Comparison of ENCODE assay signal across 8 cellular contexts in the genomic region with DNA sequence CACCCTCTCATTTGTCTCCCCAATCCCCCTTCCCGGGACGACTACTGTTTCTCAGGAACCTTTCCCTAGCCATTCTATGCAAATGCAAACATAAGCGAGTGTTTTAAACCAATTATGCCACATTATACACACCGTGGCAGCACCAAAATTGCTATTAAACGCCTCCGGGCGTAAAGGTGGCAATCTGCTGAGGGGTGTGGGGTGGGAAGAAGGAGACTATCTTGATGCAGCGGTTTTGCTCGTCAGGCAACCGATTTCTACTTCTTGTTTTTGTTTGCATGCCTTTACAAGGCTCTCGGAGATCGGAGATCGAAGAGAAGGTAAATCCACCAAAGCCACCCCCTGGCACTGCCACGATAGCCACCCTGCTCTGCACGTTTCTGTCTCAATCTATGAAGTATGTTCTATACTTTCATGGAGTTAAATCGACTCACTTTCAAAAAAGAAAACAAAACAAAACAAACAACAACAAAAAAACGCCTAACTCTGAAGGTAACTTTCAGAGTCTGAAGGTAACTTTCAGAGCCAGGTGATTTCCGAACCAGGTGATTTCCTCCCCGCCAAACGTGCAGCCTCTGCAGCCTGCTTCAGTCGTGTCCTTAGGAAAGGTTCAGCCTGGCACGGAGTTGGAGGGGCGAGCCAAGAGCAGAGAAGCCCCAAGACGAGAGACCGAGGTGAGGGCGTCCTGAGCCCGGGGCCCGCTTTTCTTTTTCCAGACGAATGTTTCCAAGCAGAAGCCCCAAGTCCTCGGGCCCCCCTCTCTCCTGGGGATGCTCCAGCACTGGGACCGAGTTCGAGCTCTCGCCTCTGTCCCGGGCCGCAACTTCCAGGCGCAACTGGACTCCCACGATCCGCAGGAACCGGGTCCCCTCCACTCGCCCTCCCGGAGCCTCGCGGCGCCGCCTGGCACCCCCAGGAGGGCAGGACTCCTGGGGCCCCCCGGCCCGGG. TPM values are rescaled to one million over a fixed set of nuclear protein-coding genes. Genes with fewer than 3 reads are reported as not detected.
DNase-seq lines count a peak whose midpoint lies in the region; ATAC-seq, FAIRE-seq and TF ChIP-seq lines count a peak whose summit lies in the region.

No MANE protein-coding gene starts in this region.

- H3K9ac ChIP-seq in ES-I3 (ENCODE audit: low read depth, low read length) (peak overlapping the region; percentile 89), keratinocyte (ENCODE audit: control insufficient read depth, extremely low read depth, insufficient read depth, low read length) (peak overlapping the region; percentile 79)

- no peaks in the 10 kb centered on the region for H4K20me1 ChIP-seq in keratinocyte (ENCODE audit: control insufficient read depth, extremely low read depth, insufficient read depth, low read length)

- POLR2A ChIA-PET in activated naive CD8-positive, alpha-beta T cell treated with anti-CD3 and anti-CD28 coated beads, Interleukin-2, amount 10 ng/mL, durations not matched to agents 7 days and 5 days (lab: Charles Lee) = no interaction called here

- H3K9me3 ChIP-seq in ES-I3 (ENCODE audit: control insufficient read depth, insufficient read depth, low read length) = no peaks in the 10 kb centered on the region
- no peaks in the 10 kb centered on the region for H3K9me3 ChIP-seq in keratinocyte (ENCODE audit: control insufficient read depth, low read depth, low read length)

- peaks cover 21% of the 10 kb centered on the region for H3K4me1 Mint-ChIP-seq in activated naive CD8-positive, alpha-beta T cell treated with anti-CD3 and anti-CD28 coated beads, Interleukin-2, amount 10 ng/mL, durations not matched to agents 7 days and 5 days

- no peak for FAIRE-seq in keratinocyte (lab: Jason Lieb, UNC)

- dilution Hi-C loops in keratinocyte (cut with MboI; ENCODE audit: extremely low pct_ligation_motif_present, low sequenced_read_pairs) = no loop called here

- no peak for TF ChIP-seq CTCF in keratinocyte (optimal IDR thresholded peaks at IDR 0.05 in 1 of 3, IDR thresholded peaks at IDR 0.05 in 1 of 3, conservative IDR thresholded peaks at IDR 0.05 in 1 of 3; ENCODE audit: extremely low read depth in 1 of 3, insufficient read depth in 2 of 3, low read length in 3 of 3)

- no peaks in the 10 kb centered on the region for H3K9me3 Mint-ChIP-seq in activated naive CD8-positive, alpha-beta T cell treated with anti-CD3 and anti-CD28 coated beads, Interleukin-2, amount 10 ng/mL, durations not matched to agents 7 days and 5 days

- no peaks in the 10 kb centered on the region for H3K36me3 Mint-ChIP-seq in activated naive CD8-positive, alpha-beta T cell treated with anti-CD3 and anti-CD28 coated beads, Interleukin-2, amount 10 ng/mL, durations not matched to agents 7 days and 5 days

- H3K9me1 ChIP-seq in keratinocyte (ENCODE audit: control insufficient read depth, extremely low read depth, insufficient read depth, low read length) = no peaks in the 10 kb centered on the region

- H3K4me3 ChIP-seq in keratinocyte (ENCODE audit: control insufficient read depth in 2 of 3, extremely low read depth in 1 of 3, insufficient read depth in 2 of 3, low read depth in 1 of 3, low read length in 3 of 3) = peak overlapping the region; percentile 63 to 77 (median 75)

- H3K27me3 ChIP-seq in keratinocyte (ENCODE audit: control insufficient read depth, extremely low read depth, insufficient read depth, low read length) = no peaks in the 10 kb centered on the region

- peaks cover 14% of the 10 kb centered on the region; the same call in 1 of the 2 replicates for H3K4me1 ChIP-seq in ES-I3 (ENCODE audit: insufficient read depth, low read length)
- H3K4me1 ChIP-seq in keratinocyte (ENCODE audit: control insufficient read depth, extremely low read depth, insufficient read depth, low read length) = peaks cover 19% of the 10 kb centered on the region

- peak overlapping the region; percentile 88 for H2AFZ ChIP-seq in keratinocyte (ENCODE audit: control insufficient read depth, low read length)

- DNase-seq in NCI-H2171 (lab: John Stamatoyannopoulos, UW) = peak; percentile 12
- peak; percentile 26 for DNase-seq in activated naive CD8-positive, alpha-beta T cell treated with anti-CD3 and anti-CD28 coated beads, Interleukin-2, amount 10 ng/mL, durations not matched to agents 7 days and 5 days
- no peak for DNase-seq in keratinocyte (ENCODE audit: low read depth, low spot score)
- DNase-seq in stimulated activated naive CD4-positive, alpha-beta T cell (lab: John Stamatoyannopoulos, UW) = peak; percentile 39 to 67 (median 52)
- no peak for DNase-seq in kidney glomerular epithelial cell (lab: John Stamatoyannopoulos, UW)
- no peak for DNase-seq in SIG-M5 treated with dmso at 0.1 percent for 504 hours (lab: John Stamatoyannopoulos, UW; ENCODE audit: unreplicated experiment)

- no peaks in the 10 kb centered on the region for H3K36me3 ChIP-seq in ES-I3 (ENCODE audit: insufficient read depth, low read length)
- no peaks in the 10 kb centered on the region for H3K36me3 ChIP-seq in keratinocyte (ENCODE audit: control insufficient read depth in 2 of 2, extremely low read depth in 1 of 2, insufficient read depth in 2 of 2, low read length in 2 of 2)

- peak overlapping the region; percentile 78 for H3K4me3 Mint-ChIP-seq in activated naive CD8-positive, alpha-beta T cell treated with anti-CD3 and anti-CD28 coated beads, Interleukin-2, amount 10 ng/mL, durations not matched to agents 7 days and 5 days

- peak overlapping the region; percentile 79 for H3K4me2 ChIP-seq in keratinocyte (ENCODE audit: control insufficient read depth, extremely low read depth, insufficient read depth, low read depth, low read length)

- H3K27me3 Mint-ChIP-seq in activated naive CD8-positive, alpha-beta T cell treated with anti-CD3 and anti-CD28 coated beads, Interleukin-2, amount 10 ng/mL, durations not matched to agents 7 days and 5 days = peaks cover 28% of the 10 kb centered on the region

- no peak overlapping the region for H3K27ac Mint-ChIP-seq in activated naive CD8-positive, alpha-beta T cell treated with anti-CD3 and anti-CD28 coated beads, Interleukin-2, amount 10 ng/mL, durations not matched to agents 7 days and 5 days

- peak; percentile 34 for ATAC-seq in GM21737 (IDR thresholded peaks at IDR 0.05; ENCODE audit: unreplicated experiment)
- ATAC-seq in activated naive CD8-positive, alpha-beta T cell treated with anti-CD3 and anti-CD28 coated beads, Interleukin-2, amount 10 ng/mL, durations not matched to agents 7 days and 5 days (ENCODE audit: low read depth) = peak; percentile 6

- peak overlapping the region; percentile 60 for H3K27ac ChIP-seq in keratinocyte (ENCODE audit: control insufficient read depth, insufficient read depth, low read length)

- H3K79me2 ChIP-seq in keratinocyte (ENCODE audit: control insufficient read depth, insufficient read depth, low read length) = peaks cover 21% of the 10 kb centered on the region

RNA-seq across cellular contexts. Expression of a gene that starts 45.8 kb away (rescaled TPM):
- total RNA-seq in activated naive CD8-positive, alpha-beta T cell treated with anti-CD3 and anti-CD28 coated beads, Interleukin-2, amount 10 ng/mL, durations not matched to agents 7 days and 5 days = 10 to 100 TPM; 84.4 to 97.2 TPM
- polyA plus RNA-seq in keratinocyte = 5.2 to 43.8 TPM (median 19.2 TPM) in 3 replicates
- not detected for polyA plus RNA-seq in keratinocyte (2011; ENCODE audit: low read depth)
- polyA plus RNA-seq in keratinocyte (2011; cell fraction: cytosol; rRNA removed) = 3.8 and 9.7 TPM in 2 replicates
- polyA plus RNA-seq in keratinocyte (2011; cell fraction: nucleus; rRNA removed) = 5.2 and 7.4 TPM in 2 replicates
- 0.49 and 20.9 TPM in 2 replicates for polyA plus RNA-seq in keratinocyte (2012; ENCODE audit: low replicate concordance)
- polyA minus RNA-seq in keratinocyte = 0.89 to 8.6 TPM (median 2.2 TPM) in 3 replicates
- polyA minus RNA-seq in keratinocyte (2011; cell fraction: cytosol; rRNA and poly(A)+ RNA removed) = 6.3 TPM
- polyA minus RNA-seq in keratinocyte (2011; cell fraction: nucleus; rRNA and poly(A)+ RNA removed) = 1.3 and 1.6 TPM in 2 replicates

Comparison
In these comparisons a context has a peak if more than half of its experiments do, and no peak if none do; other contexts are left out.
1. DNase-seq: peak in NCI-H2171 (single experiment), activated naive CD8-positive, alpha-beta T cell treated with anti-CD3 and anti-CD28 coated beads, Interleukin-2, amount 10 ng/mL, durations not matched to agents 7 days and 5 days (single experiment) and stimulated activated naive CD4-positive, alpha-beta T cell (6 of 6); none in keratinocyte (single experiment), kidney glomerular epithelial cell (single experiment) and SIG-M5 treated with dmso at 0.1 percent for 504 hours (single experiment).